Comparison of ENCODE assay signal across 12 cellular contexts in the genomic region with DNA sequence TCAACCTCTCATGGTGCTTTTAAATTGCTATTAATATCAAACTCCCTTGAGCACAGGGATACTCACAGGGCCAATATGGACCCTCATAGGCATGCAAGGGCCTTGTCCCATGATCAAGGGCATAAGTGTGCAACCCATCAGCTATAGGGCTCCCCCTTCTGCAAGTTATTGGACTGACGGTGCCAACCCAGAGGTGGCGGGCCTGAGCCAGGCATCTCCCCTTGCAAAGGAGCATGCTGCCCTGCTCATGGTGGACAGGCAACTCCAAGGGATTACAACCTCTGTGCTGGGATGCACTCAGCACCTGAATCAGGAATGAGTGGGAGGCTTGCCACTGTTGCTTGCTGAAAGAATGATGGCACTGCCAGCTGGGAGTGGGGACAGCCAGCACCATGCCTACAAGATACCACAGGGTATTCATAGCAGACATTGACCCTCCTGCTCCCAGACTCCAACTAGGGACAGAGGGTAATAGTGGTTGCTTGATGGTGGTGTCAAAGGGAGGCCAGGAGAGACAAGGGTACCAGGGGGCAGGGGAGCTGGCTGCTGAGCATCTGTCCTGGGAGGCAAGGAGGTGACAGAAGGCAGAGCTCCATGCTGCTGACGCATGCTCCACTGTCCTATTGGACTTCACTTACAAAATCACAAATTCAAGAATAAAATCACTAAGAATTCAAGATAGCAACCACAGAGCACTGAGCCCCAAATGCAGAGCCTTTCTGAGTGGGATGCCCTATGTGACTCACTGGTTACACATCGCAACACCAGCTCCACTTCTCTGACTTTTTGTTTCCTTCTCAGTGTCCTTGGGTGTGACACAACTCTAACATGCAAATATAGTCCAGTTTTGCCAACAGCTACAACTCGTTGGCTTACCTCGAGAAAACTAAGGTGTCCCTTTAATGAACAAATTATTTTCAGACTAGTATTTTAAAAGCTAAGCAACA.
A peak's percentile ranks its signal among the peaks of the same experiment; 100 is the strongest.
DNase-seq lines count a peak whose midpoint lies in the region; ATAC-seq and TF ChIP-seq lines count a peak whose summit lies in the region.
"Had no signal": no experiment of that assay in that cellular context is flagged by ENCODE, and none has a peak within 500 bp of the region (broad histone marks: within the 10 kb centered on the region; RNA-seq: fewer than 3 reads in every experiment).

No MANE protein-coding gene starts in this region.

- no peaks in the 10 kb centered on the region for H3K36me3 ChIP-seq in psoas muscle (ENCODE audit: insufficient read depth in 1 of 2, low read depth in 1 of 2)
- H3K36me3 ChIP-seq: upper lobe of left lung had no signal

- no peaks in the 10 kb centered on the region for H3K27me3 ChIP-seq in psoas muscle (ENCODE audit: insufficient read depth in 3 of 3, low read length in 2 of 3)
- H3K27me3 ChIP-seq: upper lobe of left lung had no signal

- H3K27ac ChIP-seq in psoas muscle, result no peak overlapping the region
- H3K27ac ChIP-seq: epithelial cell of prostate, upper lobe of left lung had no signal

- DNase-seq in AG08396 (ENCODE audit: low spot score) (peak; percentile 17), EH (ENCODE audit: low read depth) (peak; percentile 81), NAMALWA (ENCODE audit: low spot score) (peak; percentile 25), fibroblast of mammary gland (ENCODE audit: low read depth) (peak; percentile 84), iPS-NIHi7 (ENCODE audit: extremely low spot score) (no peak), psoas muscle (no peak)
- no peak for DNase-seq in activated CD8-positive, alpha-beta memory T cell treated with anti-CD3 and anti-CD28 coated beads, Interleukin-2, amount 50 U/mL, for 4 hours
- DNase-seq in activated CD8-positive, alpha-beta memory T cell treated with anti-CD3 and anti-CD28 coated beads, Interleukin-2, amount 50 U/mL, for 48 hours, result no peak
- DNase-seq: NCI-H1694 treated with DMSO at 0.1 percent for 48 hours, occipital lobe, upper lobe of left lung had no signal

- H3K4me3 ChIP-seq in fibroblast of mammary gland (ENCODE audit: control insufficient read depth, low read depth, low read length), result no peak overlapping the region
- no peak overlapping the region for H3K4me3 ChIP-seq in psoas muscle
- H3K4me3 ChIP-seq: upper lobe of left lung had no signal

- ATAC-seq in psoas muscle, result no peak

- intact Hi-C loops in psoas muscle (cut with DNase I), result no loop called here

- H3K4me1 ChIP-seq in psoas muscle, result no peaks in the 10 kb centered on the region
- H3K4me1 ChIP-seq: upper lobe of left lung had no signal

- WGBS in psoas muscle, 3 donors, result 89 to 95% (median 90%) methylated on average over 6 of the region's 6 CpGs

- TF ChIP-seq CTCF in fibroblast of mammary gland (conservative IDR thresholded peaks at IDR 0.05; ENCODE audit: control insufficient read depth, insufficient read depth, low read depth, low read length) (no peak), psoas muscle (IDR thresholded peaks at IDR 0.05) (no peak)

- no peaks in the 10 kb centered on the region for H3K9me3 ChIP-seq in psoas muscle
- H3K9me3 ChIP-seq: upper lobe of left lung had no signal

Comparison
In these comparisons a context has a peak if more than half of its experiments do, and no peak if none do; other contexts are left out.
1. DNase-seq: peak in AG08396 (single experiment), EH (single experiment), NAMALWA (single experiment) and fibroblast of mammary gland (single experiment); none in activated CD8-positive, alpha-beta memory T cell treated with anti-CD3 and anti-CD28 coated beads, Interleukin-2, amount 50 U/mL, for 4 hours (single experiment), activated CD8-positive, alpha-beta memory T cell treated with anti-CD3 and anti-CD28 coated beads, Interleukin-2, amount 50 U/mL, for 48 hours (single experiment), iPS-NIHi7 (single experiment) and psoas muscle (0 of 2).